22 cellular contexts compared by ENCODE assay signal in genomic region chr1:164868990-164869389, GRCh38.
"Had no signal": no experiment of that assay in that cellular context is flagged by ENCODE, and none has a peak within 500 bp of the region (broad histone marks: within the 10 kb centered on the region; RNA-seq: fewer than 3 reads in every experiment).

No MANE protein-coding gene starts in this region.

- H3K4me2 ChIP-seq: smooth muscle cell had no signal

- DNase-seq: hypothalamus; immature natural killer cell; kidney; left colon; left lung; lower lobe of right lung; naive thymus-derived CD8-positive, alpha-beta T cell; nucleus accumbens; right lobe of liver; stimulated activated CD4-positive, alpha-beta T cell treated with anti-CD3 and anti-CD28 coated beads, Interleukin-1b, Interleukin-23, amount 100 ng/mL, for 48 hours; stimulated activated CD4-positive, alpha-beta T cell treated with anti-CD3 and anti-CD28 coated beads, Interleukin-4, amount 100 ng/mL, for 1 hour; stimulated activated naive B cell treated with anti-CD40 and anti-IgM and Interleukin-4, amounts not matched to agents 10 μg/mL and 1 μg/mL and 100 μg/mL, for 72 hours; stimulated activated naive CD8-positive, alpha-beta T cell treated with anti-CD3 and anti-CD28 coated beads, Interleukin-15, Interleukin-2, amounts not matched to agents 100 U/mL and 50 U/mL, for 24 hours; stomach; testis; thyroid gland; transverse colon; upper lobe of left lung had no signal

- ATAC-seq: left colon; left lung; lower lobe of right lung; naive thymus-derived CD8-positive, alpha-beta T cell; right lobe of liver; stimulated activated naive B cell treated with anti-CD40 and anti-IgM and Interleukin-4, amounts not matched to agents 10 μg/mL and 1 μg/mL and 100 μg/mL, for 72 hours; stimulated activated naive CD8-positive, alpha-beta T cell treated with anti-CD3 and anti-CD28 coated beads, Interleukin-15, Interleukin-2, amounts not matched to agents 100 U/mL and 50 U/mL, for 24 hours had no signal

- H3K27me3 ChIP-seq: left lung, right atrium auricular region, right lobe of liver, stomach, testis, thyroid gland, transverse colon, upper lobe of left lung, vagina had no signal

- H3K9me3 ChIP-seq: left lung, lower lobe of right lung, right atrium auricular region, right lobe of liver, stomach, testis, thyroid gland, transverse colon, upper lobe of left lung, vagina had no signal

- H3K9ac ChIP-seq: parathyroid adenoma had no signal

- H3K4me3 ChIP-seq: left lung, lower lobe of right lung, right atrium auricular region, right lobe of liver, smooth muscle cell, stomach, testis, thyroid gland, transverse colon, upper lobe of left lung, vagina had no signal

- H3K36me3 ChIP-seq: left lung, lower lobe of right lung, right atrium auricular region, right lobe of liver, stomach, thyroid gland, transverse colon, upper lobe of left lung, vagina had no signal

- H3K27ac ChIP-seq: left lung, lower lobe of right lung, parathyroid adenoma, right atrium auricular region, right lobe of liver, stomach, testis, thyroid gland, transverse colon, upper lobe of left lung, vagina had no signal

- H3K79me2 ChIP-seq: parathyroid adenoma had no signal

- H3K4me1 ChIP-seq: left lung, lower lobe of right lung, right atrium auricular region, right lobe of liver, stomach, testis, thyroid gland, transverse colon, upper lobe of left lung, vagina had no signal
